ENCODE assay signal across 1 cellular context in genomic region chr15:40785814-40786213, GRCh38.
TF ChIP-seq lines count a peak whose summit lies in the region.

No MANE protein-coding gene starts in this region.

TF ChIP-seq in HepG2, 621 proteins besides CTCF, POLR2A, EP300 and RAD21:
- TF ChIP-seq ASH2L (IDR thresholded peaks at IDR 0.05; ENCODE audit: insufficient read length, low read depth, low read length): peak; percentile 28
- TF ChIP-seq, protein P1, sequence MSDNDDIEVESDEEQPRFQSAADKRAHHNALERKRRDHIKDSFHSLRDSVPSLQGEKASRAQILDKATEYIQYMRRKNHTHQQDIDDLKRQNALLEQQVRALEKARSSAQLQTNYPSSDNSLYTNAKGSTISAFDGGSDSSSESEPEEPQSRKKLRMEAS (IDR thresholded peaks at IDR 0.05): no peak
- TF ChIP-seq ZNF333 (CRISPR knock-in tag; IDR thresholded peaks at IDR 0.05; ENCODE audit: borderline replicate concordance): no peak
- no peak for TF ChIP-seq ZNF773 (CRISPR knock-in tag; IDR thresholded peaks at IDR 0.05; ENCODE audit: borderline replicate concordance)
- no peak for TF ChIP-seq HMGXB4 (CRISPR knock-in tag; IDR thresholded peaks at IDR 0.05; ENCODE audit: borderline replicate concordance in 1 of 2, low read depth in 1 of 2)
- no peak for TF ChIP-seq SRSF1 (optimal IDR thresholded peaks at IDR 0.05; ENCODE audit: low read depth, low read length)
